In the genomic region with DNA sequence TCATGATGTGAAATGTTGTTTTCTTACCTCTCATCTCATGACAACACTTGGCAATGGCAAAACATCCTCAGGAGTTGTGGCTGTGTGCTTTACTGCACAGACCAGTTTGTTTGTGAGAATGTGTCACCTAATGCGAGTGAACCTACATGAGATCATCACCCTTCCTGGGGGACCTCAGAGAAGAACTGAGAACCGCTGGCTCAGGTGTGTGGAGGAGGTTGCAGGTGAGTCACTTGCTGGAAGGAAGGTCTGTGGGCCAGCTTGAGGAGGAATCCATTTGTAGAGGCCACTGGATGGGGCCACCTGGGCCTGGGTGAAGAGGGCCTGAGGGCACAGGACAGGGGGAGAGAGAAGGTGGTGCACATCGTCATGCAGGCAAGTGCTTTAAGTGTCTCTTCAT, we compare ENCODE assay signal across 16 cellular contexts. TPM values are rescaled to one million over a fixed set of nuclear protein-coding genes. Genes with fewer than 3 reads are reported as not detected.
"Had no signal": no experiment of that assay in that cellular context is flagged by ENCODE, and none has a peak within 500 bp of the region (broad histone marks: within the 10 kb centered on the region; RNA-seq: fewer than 3 reads in every experiment).

No MANE protein-coding gene starts in this region.

- H3K9me3 Mint-ChIP-seq: activated T-helper 1 cell treated with anti-CD3 and anti-CD28 coated beads, Interleukin-12 subunit alpha, Interleukin-12 subunit beta, Interleukin-2, Interleukin-4 antibody, amounts not matched to agents 30 ng/mL and 10 ng/mL and 1 ng/mL, durations not matched to agents 14 hours and 24 hours and 36 hours; naive thymus-derived CD4-positive, alpha-beta T cell had no signal

- H3K4me1 ChIP-seq: SJSA1 had no signal

- ATAC-seq: body of pancreas; left colon; naive thymus-derived CD4-positive, alpha-beta T cell; right cardiac atrium had no signal

- H3K27ac ChIP-seq: body of pancreas, neutrophil, SJSA1, transverse colon had no signal

- H3K27ac Mint-ChIP-seq: activated T-helper 1 cell treated with anti-CD3 and anti-CD28 coated beads, Interleukin-12 subunit alpha, Interleukin-12 subunit beta, Interleukin-2, Interleukin-4 antibody, amounts not matched to agents 30 ng/mL and 10 ng/mL and 1 ng/mL, durations not matched to agents 14 hours and 24 hours and 36 hours had no signal

- H3K36me3 ChIP-seq: neutrophil, SJSA1, transverse colon had no signal

- H3K4me3 Mint-ChIP-seq: activated T-helper 1 cell treated with anti-CD3 and anti-CD28 coated beads, Interleukin-12 subunit alpha, Interleukin-12 subunit beta, Interleukin-2, Interleukin-4 antibody, amounts not matched to agents 30 ng/mL and 10 ng/mL and 1 ng/mL, durations not matched to agents 14 hours and 24 hours and 36 hours; naive thymus-derived CD4-positive, alpha-beta T cell had no signal

- H3K27me3 ChIP-seq: body of pancreas, SJSA1, transverse colon had no signal

- H3K4me2 ChIP-seq: smooth muscle cell had no signal

- H3K4me3 ChIP-seq: body of pancreas, lung, SJSA1, smooth muscle cell, transverse colon had no signal

- DNase-seq: activated naive CD4-positive, alpha-beta T cell treated with anti-CD3 and anti-CD28 coated beads, Interleukin-2, amount 50 U/mL, for 16 hours; amniotic stem cell; body of pancreas; dermis blood vessel endothelial cell; hypothalamus; left colon; naive thymus-derived CD4-positive, alpha-beta T cell; right cardiac atrium; stimulated activated naive CD4-positive, alpha-beta T cell; substantia nigra; transverse colon had no signal

- H3K9me3 ChIP-seq: body of pancreas, neutrophil, SJSA1, transverse colon had no signal

RNA-seq across cellular contexts. Expression of gene CEACAM1, which starts 3.0 kb away (rescaled TPM):
- total RNA-seq: SJSA1 had no signal
